Comparison of ENCODE assay signal across 1 cellular context in the genomic region with DNA sequence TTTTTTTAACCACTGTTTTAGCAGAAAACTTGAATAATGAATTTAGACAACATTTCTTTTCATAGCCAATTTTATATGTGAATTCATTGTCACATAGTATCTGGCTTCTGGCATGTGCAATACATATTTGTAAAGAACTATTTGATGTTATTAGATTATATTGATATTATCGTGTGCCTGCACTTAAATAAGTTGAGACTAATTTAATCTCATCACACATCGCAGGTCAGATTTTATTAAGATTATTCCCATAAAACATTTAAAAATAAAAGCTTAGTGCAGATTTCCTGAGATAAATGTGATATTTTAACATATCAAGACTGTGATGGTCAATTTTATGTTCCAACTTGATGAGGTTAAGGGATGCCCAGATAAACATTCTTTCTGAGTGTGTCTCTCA.
TF ChIP-seq lines count a peak whose summit lies in the region.

No MANE protein-coding gene starts in this region.

TF ChIP-seq in SK-N-SH treated with all-trans-retinoic acid at 6 μM for 48 hours, 23 proteins besides CTCF, POLR2A, EP300 and RAD21 (continued from another document):
- TF ChIP-seq ESRRG (CRISPR knock-in tag; IDR thresholded peaks at IDR 0.05) (0 out of 2 replicates have a peak, but pooled peaks have one; percentile 31), RARB (CRISPR knock-in tag; IDR thresholded peaks at IDR 0.05) (no peak), TCF4 (CRISPR knock-in tag; IDR thresholded peaks at IDR 0.05; ENCODE audit: borderline replicate concordance) (peak; percentile 86), ZNF565 (CRISPR knock-in tag; conservative IDR thresholded peaks at IDR 0.05; ENCODE audit: low read depth) (no peak), ZNF8 (CRISPR knock-in tag; IDR thresholded peaks at IDR 0.05) (no peak), ZC3H10 (CRISPR knock-in tag; IDR thresholded peaks at IDR 0.05) (no peak), ZFP3 (CRISPR knock-in tag; IDR thresholded peaks at IDR 0.05) (no peak), TOX (CRISPR knock-in tag; IDR thresholded peaks at IDR 0.05; ENCODE audit: borderline replicate concordance) (no peak), ZNF70 (CRISPR knock-in tag; IDR thresholded peaks at IDR 0.05) (no peak), ISL1 (CRISPR knock-in tag; IDR thresholded peaks at IDR 0.05) (peak; percentile 99), ZFP30 (CRISPR knock-in tag; IDR thresholded peaks at IDR 0.05) (no peak), ARNTL (CRISPR knock-in tag; IDR thresholded peaks at IDR 0.05; ENCODE audit: borderline replicate concordance, low read depth) (no peak), OSR1 (CRISPR knock-in tag; IDR thresholded peaks at IDR 0.05) (no peak), GLIS3 (CRISPR knock-in tag; IDR thresholded peaks at IDR 0.05) (no peak), BACH2 (CRISPR knock-in tag; IDR thresholded peaks at IDR 0.05; ENCODE audit: borderline replicate concordance) (no peak), PPARA (CRISPR knock-in tag; IDR thresholded peaks at IDR 0.05; ENCODE audit: borderline replicate concordance) (no peak)
- TF ChIP-seq, protein P1, sequence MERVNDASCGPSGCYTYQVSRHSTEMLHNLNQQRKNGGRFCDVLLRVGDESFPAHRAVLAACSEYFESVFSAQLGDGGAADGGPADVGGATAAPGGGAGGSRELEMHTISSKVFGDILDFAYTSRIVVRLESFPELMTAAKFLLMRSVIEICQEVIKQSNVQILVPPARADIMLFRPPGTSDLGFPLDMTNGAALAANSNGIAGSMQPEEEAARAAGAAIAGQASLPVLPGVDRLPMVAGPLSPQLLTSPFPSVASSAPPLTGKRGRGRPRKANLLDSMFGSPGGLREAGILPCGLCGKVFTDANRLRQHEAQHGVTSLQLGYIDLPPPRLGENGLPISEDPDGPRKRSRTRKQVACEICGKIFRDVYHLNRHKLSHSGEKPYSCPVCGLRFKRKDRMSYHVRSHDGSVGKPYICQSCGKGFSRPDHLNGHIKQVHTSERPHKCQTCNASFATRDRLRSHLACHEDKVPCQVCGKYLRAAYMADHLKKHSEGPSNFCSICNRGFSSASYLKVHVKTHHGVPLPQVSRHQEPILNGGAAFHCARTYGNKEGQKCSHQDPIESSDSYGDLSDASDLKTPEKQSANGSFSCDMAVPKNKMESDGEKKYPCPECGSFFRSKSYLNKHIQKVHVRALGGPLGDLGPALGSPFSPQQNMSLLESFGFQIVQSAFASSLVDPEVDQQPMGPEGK (CRISPR knock-in tag; IDR thresholded peaks at IDR 0.05; ENCODE audit: borderline replicate concordance), result peak; percentile 62; the same call in 1 of the 2 replicates
- TF ChIP-seq, protein P2, sequence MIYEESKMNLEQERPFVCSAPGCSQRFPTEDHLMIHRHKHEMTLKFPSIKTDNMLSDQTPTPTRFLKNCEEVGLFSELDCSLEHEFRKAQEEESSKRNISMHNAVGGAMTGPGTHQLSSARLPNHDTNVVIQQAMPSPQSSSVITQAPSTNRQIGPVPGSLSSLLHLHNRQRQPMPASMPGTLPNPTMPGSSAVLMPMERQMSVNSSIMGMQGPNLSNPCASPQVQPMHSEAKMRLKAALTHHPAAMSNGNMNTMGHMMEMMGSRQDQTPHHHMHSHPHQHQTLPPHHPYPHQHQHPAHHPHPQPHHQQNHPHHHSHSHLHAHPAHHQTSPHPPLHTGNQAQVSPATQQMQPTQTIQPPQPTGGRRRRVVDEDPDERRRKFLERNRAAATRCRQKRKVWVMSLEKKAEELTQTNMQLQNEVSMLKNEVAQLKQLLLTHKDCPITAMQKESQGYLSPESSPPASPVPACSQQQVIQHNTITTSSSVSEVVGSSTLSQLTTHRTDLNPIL (CRISPR knock-in tag; IDR thresholded peaks at IDR 0.05; ENCODE audit: low read depth), result peak; percentile 27; the same call in 1 of the 2 replicates
- TF ChIP-seq, protein P3, sequence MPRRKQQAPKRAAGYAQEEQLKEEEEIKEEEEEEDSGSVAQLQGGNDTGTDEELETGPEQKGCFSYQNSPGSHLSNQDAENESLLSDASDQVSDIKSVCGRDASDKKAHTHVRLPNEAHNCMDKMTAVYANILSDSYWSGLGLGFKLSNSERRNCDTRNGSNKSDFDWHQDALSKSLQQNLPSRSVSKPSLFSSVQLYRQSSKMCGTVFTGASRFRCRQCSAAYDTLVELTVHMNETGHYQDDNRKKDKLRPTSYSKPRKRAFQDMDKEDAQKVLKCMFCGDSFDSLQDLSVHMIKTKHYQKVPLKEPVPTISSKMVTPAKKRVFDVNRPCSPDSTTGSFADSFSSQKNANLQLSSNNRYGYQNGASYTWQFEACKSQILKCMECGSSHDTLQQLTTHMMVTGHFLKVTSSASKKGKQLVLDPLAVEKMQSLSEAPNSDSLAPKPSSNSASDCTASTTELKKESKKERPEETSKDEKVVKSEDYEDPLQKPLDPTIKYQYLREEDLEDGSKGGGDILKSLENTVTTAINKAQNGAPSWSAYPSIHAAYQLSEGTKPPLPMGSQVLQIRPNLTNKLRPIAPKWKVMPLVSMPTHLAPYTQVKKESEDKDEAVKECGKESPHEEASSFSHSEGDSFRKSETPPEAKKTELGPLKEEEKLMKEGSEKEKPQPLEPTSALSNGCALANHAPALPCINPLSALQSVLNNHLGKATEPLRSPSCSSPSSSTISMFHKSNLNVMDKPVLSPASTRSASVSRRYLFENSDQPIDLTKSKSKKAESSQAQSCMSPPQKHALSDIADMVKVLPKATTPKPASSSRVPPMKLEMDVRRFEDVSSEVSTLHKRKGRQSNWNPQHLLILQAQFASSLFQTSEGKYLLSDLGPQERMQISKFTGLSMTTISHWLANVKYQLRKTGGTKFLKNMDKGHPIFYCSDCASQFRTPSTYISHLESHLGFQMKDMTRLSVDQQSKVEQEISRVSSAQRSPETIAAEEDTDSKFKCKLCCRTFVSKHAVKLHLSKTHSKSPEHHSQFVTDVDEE (CRISPR knock-in tag; IDR thresholded peaks at IDR 0.05), result no peak
- TF ChIP-seq, protein P4, sequence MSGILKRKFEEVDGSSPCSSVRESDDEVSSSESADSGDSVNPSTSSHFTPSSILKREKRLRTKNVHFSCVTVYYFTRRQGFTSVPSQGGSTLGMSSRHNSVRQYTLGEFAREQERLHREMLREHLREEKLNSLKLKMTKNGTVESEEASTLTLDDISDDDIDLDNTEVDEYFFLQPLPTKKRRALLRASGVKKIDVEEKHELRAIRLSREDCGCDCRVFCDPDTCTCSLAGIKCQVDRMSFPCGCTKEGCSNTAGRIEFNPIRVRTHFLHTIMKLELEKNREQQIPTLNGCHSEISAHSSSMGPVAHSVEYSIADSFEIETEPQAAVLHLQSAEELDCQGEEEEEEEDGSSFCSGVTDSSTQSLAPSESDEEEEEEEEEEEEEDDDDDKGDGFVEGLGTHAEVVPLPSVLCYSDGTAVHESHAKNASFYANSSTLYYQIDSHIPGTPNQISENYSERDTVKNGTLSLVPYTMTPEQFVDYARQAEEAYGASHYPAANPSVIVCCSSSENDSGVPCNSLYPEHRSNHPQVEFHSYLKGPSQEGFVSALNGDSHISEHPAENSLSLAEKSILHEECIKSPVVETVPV (CRISPR knock-in tag; IDR thresholded peaks at IDR 0.05), result no peak
